ENCODE assay signal across 15 cellular contexts in the genomic region with DNA sequence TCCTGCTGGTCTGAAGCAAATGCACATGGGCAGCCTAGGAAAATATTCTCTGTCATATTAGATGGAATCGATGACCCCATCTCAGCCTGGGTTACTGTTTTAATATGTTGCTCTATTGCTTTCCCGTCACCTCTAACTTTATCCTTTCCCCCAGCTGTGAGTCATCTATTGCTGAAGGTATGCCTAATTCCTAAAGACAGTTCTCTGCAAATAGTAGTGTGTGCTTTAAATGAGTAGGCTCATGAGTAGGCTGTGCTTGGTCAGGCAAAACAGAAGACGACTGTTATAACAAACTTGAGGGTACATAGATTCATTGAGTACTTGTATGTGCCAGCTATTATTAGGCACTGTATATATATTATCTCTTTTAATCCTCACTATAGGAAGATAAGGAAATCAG. TPM values are rescaled to one million over a fixed set of nuclear protein-coding genes. Genes with fewer than 3 reads are reported as not detected.
DNase-seq lines count a peak whose midpoint lies in the region; ATAC-seq and TF ChIP-seq lines count a peak whose summit lies in the region.
"Had no signal": no experiment of that assay in that cellular context is flagged by ENCODE, and none has a peak within 500 bp of the region (broad histone marks: within the 10 kb centered on the region; RNA-seq: fewer than 3 reads in every experiment).

No MANE protein-coding gene starts in this region.

- H3K27me3 ChIP-seq in foreskin keratinocyte (no peaks in the 10 kb centered on the region), stomach (no peaks in the 10 kb centered on the region), suprapubic skin (no peaks in the 10 kb centered on the region), esophagus muscularis mucosa (no peaks in the 10 kb centered on the region)
- H3K27me3 ChIP-seq: ascending aorta, BLaER1, dorsolateral prefrontal cortex, testis had no signal

- TF ChIP-seq EP300 in stomach (IDR thresholded peaks at IDR 0.05) (no peak), suprapubic skin (IDR thresholded peaks at IDR 0.05) (no peak), esophagus muscularis mucosa (IDR thresholded peaks at IDR 0.05) (no peak)

- TF ChIP-seq CTCF in foreskin keratinocyte (conservative IDR thresholded peaks at IDR 0.05) (no peak), stomach (IDR thresholded peaks at IDR 0.05) (no peak), suprapubic skin (IDR thresholded peaks at IDR 0.05) (no peak), esophagus muscularis mucosa (IDR thresholded peaks at IDR 0.05) (no peak)

- TF ChIP-seq POLR2A in stomach (IDR thresholded peaks at IDR 0.05) (no peak), suprapubic skin (IDR thresholded peaks at IDR 0.05) (no peak), esophagus muscularis mucosa (IDR thresholded peaks at IDR 0.05; ENCODE audit: low read depth) (no peak)

- H3K36me3 ChIP-seq in stomach, result peaks cover 17 to 43% (median 40%) of the 10 kb centered on the region in 4 donors
- H3K36me3 ChIP-seq in suprapubic skin, result peaks cover 39% of the 10 kb centered on the region
- peaks cover 24 to 41% (median 26%) of the 10 kb centered on the region in 4 donors for H3K36me3 ChIP-seq in esophagus muscularis mucosa

- H3K4me3 ChIP-seq in stomach (no peak overlapping the region), suprapubic skin (no peak overlapping the region), esophagus muscularis mucosa (no peak overlapping the region)
- H3K4me3 ChIP-seq: ascending aorta, BLaER1, dorsolateral prefrontal cortex, testis had no signal

- DNase-seq in LHCN-M2 (ENCODE audit: low read depth), result peak; percentile 41
- DNase-seq in amniotic epithelial cell (ENCODE audit: low read depth), result peak; percentile 43
- peak; percentile 23 to 48 for DNase-seq in foreskin keratinocyte
- no peak for DNase-seq in stomach
- DNase-seq in suprapubic skin (ENCODE audit: low spot score in 2 of 2), result no peak
- DNase-seq in esophagus muscularis mucosa (ENCODE audit: extremely low spot score), result no peak
- no peak for DNase-seq in NOMO-1 (lab: John Stamatoyannopoulos, UW; ENCODE audit: unreplicated experiment in 2 of 2)
- DNase-seq: activated gamma-delta T cell treated with Interleukin-2 at 50 U/mL for 16 hours; dorsolateral prefrontal cortex; NCI-H2029 treated with DMSO at 0.1 percent for 48 hours; stimulated activated CD4-positive, alpha-beta T cell treated with anti-CD3 and anti-CD28 coated beads, Interleukin-1b, Interleukin-23, amount 100 ng/mL, for 48 hours; testis had no signal

- ATAC-seq in foreskin keratinocyte, result peak; percentile 56
- ATAC-seq: activated CD4-positive, CD25-positive, alpha-beta regulatory T cell treated with anti-CD3 and anti-CD28 coated beads, Interleukin-2, amount 50 U/mL, for 24 hours had no signal

- intact Hi-C loops in stomach (cut with DNase I; ENCODE audit: low total_unique reads) (no loop called here), esophagus muscularis mucosa (cut with DNase I) (no loop called here)

- H3K9me3 ChIP-seq in stomach (no peaks in the 10 kb centered on the region), suprapubic skin (no peaks in the 10 kb centered on the region), esophagus muscularis mucosa (no peaks in the 10 kb centered on the region)
- H3K9me3 ChIP-seq: ascending aorta, testis had no signal

- H3K4me1 ChIP-seq in foreskin keratinocyte (no peaks in the 10 kb centered on the region), stomach (peaks cover 0 to 42% (median 11%) of the 10 kb centered on the region in 4 donors), suprapubic skin (no peaks in the 10 kb centered on the region), esophagus muscularis mucosa (peaks cover 0 to 16% (median 14%) of the 10 kb centered on the region in 4 donors)
- H3K4me1 ChIP-seq: testis had no signal

- 49 to 67% (median 58%) methylated on average over 3 of the region's 3 CpGs for WGBS in stomach, 5 donors
- WGBS in suprapubic skin, result 89% methylated on average over 3 of the region's 3 CpGs
- 73% methylated on average over 3 of the region's 3 CpGs for WGBS in esophagus muscularis mucosa

- H3K27ac ChIP-seq in foreskin keratinocyte (no peak overlapping the region), stomach (peak overlapping the region in 4 of 5 donors; percentile 33 to 71 (median 36)), suprapubic skin (no peak overlapping the region), esophagus muscularis mucosa (replicated peaks in 1 of 4) (no peak overlapping the region)
- H3K27ac ChIP-seq: ascending aorta, BLaER1, testis had no signal

RNA-seq across cellular contexts. Expression of a gene that starts 47.2 kb away (rescaled TPM):
- total RNA-seq in LHCN-M2 (2014; rRNA removed) (33.6 and 41.7 TPM in 2 replicates), foreskin keratinocyte (52.5 and 63.1 TPM in 2 replicates), stomach (10 to 100 TPM; 10.5 to 46.1 (median 22.7) TPM), suprapubic skin (10 to 100 TPM; 17.2 to 27.4 (median 26.1) TPM), esophagus muscularis mucosa (10 to 100 TPM; 40.4 to 54.3 (median 44.7) TPM)
- 59.1 TPM for polyA plus RNA-seq in LHCN-M2 (2012)
- polyA plus RNA-seq in foreskin keratinocyte (55.6 and 60.6 TPM in 2 replicates), stomach (100 to 1,000 TPM in 1 of 3 donors, 10 to 100 TPM in 2; 51.3 to 148 (median 71.2) TPM)

Comparison
In these comparisons a context has a peak if more than half of its experiments do, and no peak if none do; other contexts are left out.
1. DNase-seq: peak in LHCN-M2 (single experiment), amniotic epithelial cell (single experiment) and foreskin keratinocyte (2 of 2); none in stomach (single experiment), suprapubic skin (0 of 2), esophagus muscularis mucosa (single experiment) and NOMO-1 (0 of 2).
2. H3K27ac ChIP-seq: peak in stomach (4 of 5); none in foreskin keratinocyte (single experiment), suprapubic skin (single experiment) and esophagus muscularis mucosa (0 of 4).